In genomic region chr10:33224251-33224965, GRCh38 we compare ENCODE assay signal across 18 cellular contexts.
"Had no signal": no experiment of that assay in that cellular context is flagged by ENCODE, and none has a peak within 500 bp of the region (broad histone marks: within the 10 kb centered on the region; RNA-seq: fewer than 3 reads in every experiment).

No MANE protein-coding gene starts in this region.

- H3K4me1 Mint-ChIP-seq: activated CD4-positive, alpha-beta T cell treated with anti-CD3 and anti-CD28 coated beads, Interleukin-2, amount 10 ng/mL, durations not matched to agents 7 days and 5 days; activated naive CD8-positive, alpha-beta T cell treated with anti-CD3 and anti-CD28 coated beads, Interleukin-2, amount 50 U/mL, for 24 hours; activated T-helper 17 cell treated with anti-CD3 and anti-CD28 coated beads, Interleukin-2, amount 50 U/mL, for 72 hours; T-cell had no signal

- H3K4me1 ChIP-seq: colonic mucosa, right lobe of liver, suprapubic skin had no signal

- H3K4me2 ChIP-seq: SK-N-SH had no signal

- H3K36me3 Mint-ChIP-seq: T-cell had no signal

- H3K27ac Mint-ChIP-seq: activated CD4-positive, alpha-beta T cell treated with anti-CD3 and anti-CD28 coated beads, Interleukin-2, amount 10 ng/mL, durations not matched to agents 7 days and 5 days; activated naive CD8-positive, alpha-beta T cell treated with anti-CD3 and anti-CD28 coated beads, Interleukin-2, amount 50 U/mL, for 24 hours; activated T-helper 17 cell treated with anti-CD3 and anti-CD28 coated beads, Interleukin-2, amount 50 U/mL, for 72 hours; stimulated activated naive CD8-positive, alpha-beta T cell treated with anti-CD3 and anti-CD28 coated beads, Interleukin-15, Interleukin-2, amounts not matched to agents 100 ng/mL and 50 ng/mL, for 24 hours; T-cell had no signal

- H3K9me3 ChIP-seq: colonic mucosa, psoas muscle, right lobe of liver, SK-N-SH, suprapubic skin, upper lobe of left lung had no signal

- H3K9me2 ChIP-seq: SK-N-SH had no signal

- H3K27me3 ChIP-seq: colonic mucosa, right lobe of liver, suprapubic skin, upper lobe of left lung had no signal

- DNase-seq: activated CD4-positive, alpha-beta T cell treated with anti-CD3 and anti-CD28 coated beads, Interleukin-2, amount 10 ng/mL, durations not matched to agents 7 days and 5 days; activated CD8-positive, alpha-beta memory T cell treated with anti-CD3 and anti-CD28 coated beads for 24 hours; activated naive CD4-positive, alpha-beta T cell treated with Interleukin-2 at 50 U/mL for 16 hours; activated naive CD8-positive, alpha-beta T cell treated with anti-CD3 and anti-CD28 coated beads, Interleukin-2, amount 50 U/mL, for 24 hours; central memory CD4-positive, alpha-beta T cell; colonic mucosa; head of caudate nucleus; islet precursor cell; psoas muscle; right lobe of liver; SK-N-SH; T-cell; T-helper 9 cell; upper lobe of left lung had no signal

- ATAC-seq: activated naive CD8-positive, alpha-beta T cell treated with anti-CD3 and anti-CD28 coated beads, Interleukin-2, amount 50 U/mL, for 24 hours; activated T-helper 17 cell treated with anti-CD3 and anti-CD28 coated beads, Interleukin-2, amount 50 U/mL, for 72 hours; left lobe of liver; psoas muscle; right lobe of liver; T-cell had no signal

- H3K27me3 Mint-ChIP-seq: activated naive CD8-positive, alpha-beta T cell treated with anti-CD3 and anti-CD28 coated beads, Interleukin-2, amount 50 U/mL, for 24 hours had no signal

- H3K9me3 Mint-ChIP-seq: activated CD4-positive, alpha-beta T cell treated with anti-CD3 and anti-CD28 coated beads, Interleukin-2, amount 10 ng/mL, durations not matched to agents 7 days and 5 days; activated naive CD8-positive, alpha-beta T cell treated with anti-CD3 and anti-CD28 coated beads, Interleukin-2, amount 50 U/mL, for 24 hours; activated T-helper 17 cell treated with anti-CD3 and anti-CD28 coated beads, Interleukin-2, amount 50 U/mL, for 72 hours; stimulated activated naive CD8-positive, alpha-beta T cell treated with anti-CD3 and anti-CD28 coated beads, Interleukin-15, Interleukin-2, amounts not matched to agents 100 ng/mL and 50 ng/mL, for 24 hours; T-cell had no signal

- H3K27ac ChIP-seq: colonic mucosa, psoas muscle, right lobe of liver, suprapubic skin, upper lobe of left lung had no signal

- H3K4me3 Mint-ChIP-seq: activated CD4-positive, alpha-beta T cell treated with anti-CD3 and anti-CD28 coated beads, Interleukin-2, amount 10 ng/mL, durations not matched to agents 7 days and 5 days; activated naive CD8-positive, alpha-beta T cell treated with anti-CD3 and anti-CD28 coated beads, Interleukin-2, amount 50 U/mL, for 24 hours; activated T-helper 17 cell treated with anti-CD3 and anti-CD28 coated beads, Interleukin-2, amount 50 U/mL, for 72 hours; stimulated activated naive CD8-positive, alpha-beta T cell treated with anti-CD3 and anti-CD28 coated beads, Interleukin-15, Interleukin-2, amounts not matched to agents 100 ng/mL and 50 ng/mL, for 24 hours; T-cell had no signal

- H3K4me3 ChIP-seq: colonic mucosa, psoas muscle, right lobe of liver, suprapubic skin, upper lobe of left lung had no signal

- H3K9ac ChIP-seq: SK-N-SH had no signal

- H3K36me3 ChIP-seq: colonic mucosa had no signal
